In genomic region chr1:39450956-39451601, GRCh38 we compare ENCODE assay signal across 16 cellular contexts. TPM values are rescaled to one million over a fixed set of nuclear protein-coding genes. Genes with fewer than 3 reads are reported as not detected.
DNase-seq lines count a peak whose midpoint lies in the region; ATAC-seq and TF ChIP-seq lines count a peak whose summit lies in the region.
"Had no signal": no experiment of that assay in that cellular context is flagged by ENCODE, and none has a peak within 500 bp of the region (broad histone marks: within the 10 kb centered on the region; RNA-seq: fewer than 3 reads in every experiment).

No MANE protein-coding gene starts in this region.

- peak overlapping the region; percentile 51 to 56 for H3K27ac Mint-ChIP-seq in activated naive CD4-positive, alpha-beta T cell treated with anti-CD3 and anti-CD28 coated beads, Interleukin-2, amount 50 U/mL, for 72 hours
- H3K27ac Mint-ChIP-seq in activated naive CD4-positive, alpha-beta T cell treated with anti-CD3 and anti-CD28 coated beads, Interleukin-2, amount 10 ng/mL, durations not matched to agents 7 days and 5 days, result no peak overlapping the region
- H3K27ac Mint-ChIP-seq: activated B cell treated with CpG ODN at 0.5 μM for 24 hours had no signal

- no peak for TF ChIP-seq POLR2A in gastroesophageal sphincter (IDR thresholded peaks at IDR 0.05)

- H3K9me3 Mint-ChIP-seq in activated naive CD4-positive, alpha-beta T cell treated with anti-CD3 and anti-CD28 coated beads, Interleukin-2, amount 50 U/mL, for 72 hours, result no peaks in the 10 kb centered on the region
- H3K9me3 Mint-ChIP-seq in activated naive CD4-positive, alpha-beta T cell treated with anti-CD3 and anti-CD28 coated beads, Interleukin-2, amount 10 ng/mL, durations not matched to agents 7 days and 5 days, result no peaks in the 10 kb centered on the region
- H3K9me3 Mint-ChIP-seq: activated B cell treated with CpG ODN at 0.5 μM for 24 hours had no signal

- H3K27me3 Mint-ChIP-seq in activated naive CD4-positive, alpha-beta T cell treated with anti-CD3 and anti-CD28 coated beads, Interleukin-2, amount 10 ng/mL, durations not matched to agents 7 days and 5 days, result no peaks in the 10 kb centered on the region
- H3K27me3 Mint-ChIP-seq: activated B cell treated with CpG ODN at 0.5 μM for 24 hours had no signal

- no peak for TF ChIP-seq CTCF in gastroesophageal sphincter (IDR thresholded peaks at IDR 0.05)

- H3K36me3 ChIP-seq in gastroesophageal sphincter, result peaks cover 26 to 99% of the 10 kb centered on the region in 2 donors

- H3K4me3 Mint-ChIP-seq in activated naive CD4-positive, alpha-beta T cell treated with anti-CD3 and anti-CD28 coated beads, Interleukin-2, amount 10 ng/mL, durations not matched to agents 7 days and 5 days, result no peak overlapping the region
- H3K4me3 Mint-ChIP-seq: activated B cell treated with CpG ODN at 0.5 μM for 24 hours had no signal

- peak in 1 of 2 donors; percentile 26 for ATAC-seq in activated naive CD4-positive, alpha-beta T cell treated with anti-CD3 and anti-CD28 coated beads, Interleukin-2, amount 50 U/mL, for 72 hours
- ATAC-seq in gastroesophageal sphincter, result no peak
- no peak for ATAC-seq in esophagus mucosa
- ATAC-seq: sciatic nerve had no signal

- no peak overlapping the region for H3K4me3 ChIP-seq in gastroesophageal sphincter
- H3K4me3 ChIP-seq: upper lobe of left lung had no signal

- CTCF ChIA-PET in activated naive CD4-positive, alpha-beta T cell treated with anti-CD3 and anti-CD28 coated beads, Interleukin-2, amount 10 ng/mL, durations not matched to agents 7 days and 5 days (lab: Charles Lee), result no interaction called here

- no peak for TF ChIP-seq EP300 in gastroesophageal sphincter (IDR thresholded peaks at IDR 0.05)

- H3K27ac ChIP-seq in gastroesophageal sphincter, result peak overlapping the region in 3 of 4 donors; percentile 15 to 29 (median 26)

- DNase-seq in activated naive CD4-positive, alpha-beta T cell treated with anti-CD3 and anti-CD28 coated beads, Interleukin-2, amount 50 U/mL, for 72 hours (ENCODE audit: low spot score in 2 of 2), result no peak
- no peak for DNase-seq in activated naive CD4-positive, alpha-beta T cell treated with anti-CD3 and anti-CD28 coated beads, Interleukin-2, amount 10 ng/mL, durations not matched to agents 7 days and 5 days
- DNase-seq in amniotic epithelial cell (ENCODE audit: low read depth) (peak; percentile 94), stromal cell of bone marrow (ENCODE audit: low read depth) (peak; percentile 49), NCI-H345 treated with DMSO at 0.1 percent for 48 hours (lab: John Stamatoyannopoulos, UW; ENCODE audit: unreplicated experiment) (no peak), COLO668 (lab: John Stamatoyannopoulos, UW; ENCODE audit: unreplicated experiment) (no peak)
- DNase-seq: activated B cell treated with CpG ODN at 0.5 μM for 24 hours; activated effector memory CD4-positive, alpha-beta T cell treated with Interleukin-2 at 50 U/mL for 16 hours; BE2C; GDM1; NCI-H1048; upper lobe of left lung had no signal

- peaks cover 0 to 26% (median 0%) of the 10 kb centered on the region in 3 donors for H3K4me1 ChIP-seq in gastroesophageal sphincter
- H3K4me1 ChIP-seq: BE2C had no signal

- WGBS in gastroesophageal sphincter (ENCODE audit: low coverage in 1 of 2), 2 donors, result 60 to 63% methylated on average over 4 to 6 of the region's 10 CpGs

- peaks cover 14% of the 10 kb centered on the region for H3K4me1 Mint-ChIP-seq in activated naive CD4-positive, alpha-beta T cell treated with anti-CD3 and anti-CD28 coated beads, Interleukin-2, amount 10 ng/mL, durations not matched to agents 7 days and 5 days
- H3K4me1 Mint-ChIP-seq: activated B cell treated with CpG ODN at 0.5 μM for 24 hours had no signal

- peaks cover 11 to 22% of the 10 kb centered on the region in 2 donors for H3K36me3 Mint-ChIP-seq in activated naive CD4-positive, alpha-beta T cell treated with anti-CD3 and anti-CD28 coated beads, Interleukin-2, amount 50 U/mL, for 72 hours
- peaks cover 80% of the 10 kb centered on the region for H3K36me3 Mint-ChIP-seq in activated naive CD4-positive, alpha-beta T cell treated with anti-CD3 and anti-CD28 coated beads, Interleukin-2, amount 10 ng/mL, durations not matched to agents 7 days and 5 days

- no peaks in the 10 kb centered on the region for H3K27me3 ChIP-seq in gastroesophageal sphincter
- H3K27me3 ChIP-seq: BE2C, upper lobe of left lung had no signal

- H3K9me3 ChIP-seq in gastroesophageal sphincter, result no peaks in the 10 kb centered on the region
- H3K9me3 ChIP-seq: BE2C, upper lobe of left lung had no signal

RNA-seq across cellular contexts. Expression of gene BMP8A, which starts 40.4 kb away (rescaled TPM):
- total RNA-seq in activated naive CD4-positive, alpha-beta T cell treated with anti-CD3 and anti-CD28 coated beads, Interleukin-2, amount 50 U/mL, for 72 hours, result under 1 TPM in 1 of 2 donors, not detected in 1; 0.14 TPM
- 1 to 10 TPM in 2 of 4 donors, under 1 TPM in 2; 0.40 to 4.0 (median 1.2) TPM for total RNA-seq in gastroesophageal sphincter
- not detected for total RNA-seq in esophagus mucosa
- total RNA-seq: SK-MEL-5 had no signal

Comparison
In these comparisons a context has a peak if more than half of its experiments do, and no peak if none do; other contexts are left out.
1. DNase-seq: peak in amniotic epithelial cell (single experiment) and stromal cell of bone marrow (single experiment); none in activated naive CD4-positive, alpha-beta T cell treated with anti-CD3 and anti-CD28 coated beads, Interleukin-2, amount 50 U/mL, for 72 hours (0 of 2), activated naive CD4-positive, alpha-beta T cell treated with anti-CD3 and anti-CD28 coated beads, Interleukin-2, amount 10 ng/mL, durations not matched to agents 7 days and 5 days (single experiment), NCI-H345 treated with DMSO at 0.1 percent for 48 hours (single experiment) and COLO668 (single experiment).